Comparison of ENCODE assay signal across 18 cellular contexts in genomic region chr18:79046522-79046921, GRCh38. TPM values are rescaled to one million over a fixed set of nuclear protein-coding genes. Genes with fewer than 3 reads are reported as not detected.
DNase-seq lines count a peak whose midpoint lies in the region; ATAC-seq and TF ChIP-seq lines count a peak whose summit lies in the region.
"Had no signal": no experiment of that assay in that cellular context is flagged by ENCODE, and none has a peak within 500 bp of the region (broad histone marks: within the 10 kb centered on the region; RNA-seq: fewer than 3 reads in every experiment).

No MANE protein-coding gene starts in this region.

- H3K36me3 ChIP-seq in duodenal mucosa (ENCODE audit: control insufficient read depth in 1 of 2, insufficient read depth in 2 of 2, low read length in 2 of 2) (no peaks in the 10 kb centered on the region), heart right ventricle (no peaks in the 10 kb centered on the region)
- H3K36me3 ChIP-seq: BLaER1 treated with 17β-estradiol and CSF1 and Interleukin-3, amounts not matched to agents 10 nM and 100 nM; HAP-1; MG63 had no signal

- intact Hi-C loops in heart right ventricle (cut with DNase I) = no loop called here

- DNase-seq in stimulated activated naive CD8-positive, alpha-beta T cell treated with anti-CD3 and anti-CD28 coated beads, Interleukin-15, amount 100 ng/mL, for 72 hours = no peak
- no peak for DNase-seq in stimulated activated naive CD8-positive, alpha-beta T cell treated with anti-CD3 and anti-CD28 coated beads, Interleukin-15, Interleukin-2, amounts not matched to agents 100 U/mL and 50 U/mL, for 24 hours
- DNase-seq in mucosa of gallbladder (ENCODE audit: low spot score) = peak; percentile 29
- no peak for DNase-seq in activated naive CD4-positive, alpha-beta T cell treated with anti-CD3 and anti-CD28 coated beads, Interleukin-2, amount 10 ng/mL, durations not matched to agents 7 days and 5 days
- DNase-seq in T1000 (lab: John Stamatoyannopoulos, UW) = no peak
- DNase-seq in NOMO-1 treated with dmso at 0.1 percent for 144 hours (lab: John Stamatoyannopoulos, UW; ENCODE audit: unreplicated experiment) = no peak
- no peak for DNase-seq in heart right ventricle
- DNase-seq: Karpas-422, MG63, NCI-H187, NCI-H446 treated with DMSO at 0.1 percent for 48 hours, NCI-H748 treated with DMSO at 0.1 percent for 48 hours, SK-N-SH had no signal

- CTCF ChIA-PET in activated naive CD4-positive, alpha-beta T cell treated with anti-CD3 and anti-CD28 coated beads, Interleukin-2, amount 10 ng/mL, durations not matched to agents 7 days and 5 days (lab: Charles Lee) = no interaction called here

- peaks cover 19% of the 10 kb centered on the region for H3K27me3 Mint-ChIP-seq in stimulated activated naive CD8-positive, alpha-beta T cell treated with anti-CD3 and anti-CD28 coated beads, Interleukin-15, amount 100 ng/mL, for 72 hours
- no peaks in the 10 kb centered on the region for H3K27me3 Mint-ChIP-seq in activated naive CD4-positive, alpha-beta T cell treated with anti-CD3 and anti-CD28 coated beads, Interleukin-2, amount 10 ng/mL, durations not matched to agents 7 days and 5 days

- no peak overlapping the region for H3K27ac ChIP-seq in duodenal mucosa (ENCODE audit: low read depth, low read length)
- no peak overlapping the region for H3K27ac ChIP-seq in heart right ventricle
- H3K27ac ChIP-seq: A549; BLaER1 treated with 17β-estradiol and CSF1 and Interleukin-3, amounts not matched to agents 10 nM and 100 nM had no signal

- H3K9ac ChIP-seq in duodenal mucosa (ENCODE audit: low read depth in 1 of 2, low read length in 2 of 2) = peak overlapping the region in 1 of 2 donors; percentile 10
- H3K9ac ChIP-seq: BLaER1 treated with 17β-estradiol and CSF1 and Interleukin-3, amounts not matched to agents 10 nM and 100 nM; SK-N-SH had no signal

- peak; percentile 19 for ATAC-seq in stimulated activated naive CD8-positive, alpha-beta T cell treated with anti-CD3 and anti-CD28 coated beads, Interleukin-15, amount 100 ng/mL, for 72 hours
- ATAC-seq in stimulated activated naive CD8-positive, alpha-beta T cell treated with anti-CD3 and anti-CD28 coated beads, Interleukin-15, Interleukin-2, amounts not matched to agents 100 U/mL and 50 U/mL, for 24 hours = no peak
- no peak for ATAC-seq in heart right ventricle
- ATAC-seq: A549, Panc1 had no signal

- peaks cover 0 to 4% of the 10 kb centered on the region in 2 donors for H3K27me3 ChIP-seq in duodenal mucosa (ENCODE audit: control insufficient read depth in 1 of 2, insufficient read depth in 2 of 2, low read length in 2 of 2)
- peaks cover 0 to 28% (median 10%) of the 10 kb centered on the region in 7 donors for H3K27me3 ChIP-seq in heart right ventricle
- H3K27me3 ChIP-seq: BLaER1 treated with 17β-estradiol and CSF1 and Interleukin-3, amounts not matched to agents 10 nM and 100 nM; MG63 had no signal

- H3K4me3 Mint-ChIP-seq in stimulated activated naive CD8-positive, alpha-beta T cell treated with anti-CD3 and anti-CD28 coated beads, Interleukin-15, amount 100 ng/mL, for 72 hours = no peak overlapping the region
- no peak overlapping the region for H3K4me3 Mint-ChIP-seq in activated naive CD4-positive, alpha-beta T cell treated with anti-CD3 and anti-CD28 coated beads, Interleukin-2, amount 10 ng/mL, durations not matched to agents 7 days and 5 days

- no peaks in the 10 kb centered on the region for H3K9me3 Mint-ChIP-seq in stimulated activated naive CD8-positive, alpha-beta T cell treated with anti-CD3 and anti-CD28 coated beads, Interleukin-15, amount 100 ng/mL, for 72 hours
- H3K9me3 Mint-ChIP-seq in activated naive CD4-positive, alpha-beta T cell treated with anti-CD3 and anti-CD28 coated beads, Interleukin-2, amount 10 ng/mL, durations not matched to agents 7 days and 5 days = peaks cover 5% of the 10 kb centered on the region

- no peak for TF ChIP-seq CTCF in heart right ventricle (IDR thresholded peaks at IDR 0.05)

- H3K36me3 Mint-ChIP-seq in activated naive CD4-positive, alpha-beta T cell treated with anti-CD3 and anti-CD28 coated beads, Interleukin-2, amount 10 ng/mL, durations not matched to agents 7 days and 5 days = no peaks in the 10 kb centered on the region

- H3K4me1 Mint-ChIP-seq in stimulated activated naive CD8-positive, alpha-beta T cell treated with anti-CD3 and anti-CD28 coated beads, Interleukin-15, amount 100 ng/mL, for 72 hours = no peaks in the 10 kb centered on the region
- H3K4me1 Mint-ChIP-seq in activated naive CD4-positive, alpha-beta T cell treated with anti-CD3 and anti-CD28 coated beads, Interleukin-2, amount 10 ng/mL, durations not matched to agents 7 days and 5 days = no peaks in the 10 kb centered on the region

- H3K4me3 ChIP-seq in duodenal mucosa (ENCODE audit: low read depth in 1 of 2, low read length in 2 of 2) = peak overlapping the region; percentile 13 to 35
- H3K4me3 ChIP-seq in heart right ventricle = no peak overlapping the region
- H3K4me3 ChIP-seq: A549; BLaER1 treated with 17β-estradiol and CSF1 and Interleukin-3, amounts not matched to agents 10 nM and 100 nM; HAP-1; MG63 had no signal

- H3K27ac Mint-ChIP-seq in stimulated activated naive CD8-positive, alpha-beta T cell treated with anti-CD3 and anti-CD28 coated beads, Interleukin-15, amount 100 ng/mL, for 72 hours = no peak overlapping the region
- no peak overlapping the region for H3K27ac Mint-ChIP-seq in activated naive CD4-positive, alpha-beta T cell treated with anti-CD3 and anti-CD28 coated beads, Interleukin-2, amount 10 ng/mL, durations not matched to agents 7 days and 5 days

- 69 to 70% methylated on average over 14 of the region's 14 CpGs for WGBS in heart right ventricle, 2 donors

- H3K4me1 ChIP-seq in duodenal mucosa (ENCODE audit: control insufficient read depth in 1 of 2, insufficient read depth in 2 of 2, low read length in 2 of 2) = no peaks in the 10 kb centered on the region
- no peaks in the 10 kb centered on the region for H3K4me1 ChIP-seq in heart right ventricle
- H3K4me1 ChIP-seq: HAP-1 had no signal

- no peaks in the 10 kb centered on the region for H3K9me3 ChIP-seq in duodenal mucosa (ENCODE audit: control insufficient read depth in 1 of 2, low read length in 2 of 2)
- H3K9me3 ChIP-seq in heart right ventricle = no peaks in the 10 kb centered on the region
- H3K9me3 ChIP-seq: A549, HAP-1, MG63, SK-N-SH had no signal

RNA-seq across cellular contexts. Expression of gene ATP9B, which starts 22.7 kb away (rescaled TPM):
- total RNA-seq in mucosa of gallbladder = 28.5 TPM
- total RNA-seq in heart right ventricle = 10 to 100 TPM; 10.5 to 19.7 (median 15.5) TPM
- 1 to 10 TPM; 6.7 to 8.5 TPM for polyA plus RNA-seq in heart right ventricle

Comparison
In these comparisons a context has a peak if more than half of its experiments do, and no peak if none do; other contexts are left out.
1. H3K4me3 ChIP-seq: peak in duodenal mucosa (2 of 2); none in heart right ventricle (0 of 10).